In the genomic region with DNA sequence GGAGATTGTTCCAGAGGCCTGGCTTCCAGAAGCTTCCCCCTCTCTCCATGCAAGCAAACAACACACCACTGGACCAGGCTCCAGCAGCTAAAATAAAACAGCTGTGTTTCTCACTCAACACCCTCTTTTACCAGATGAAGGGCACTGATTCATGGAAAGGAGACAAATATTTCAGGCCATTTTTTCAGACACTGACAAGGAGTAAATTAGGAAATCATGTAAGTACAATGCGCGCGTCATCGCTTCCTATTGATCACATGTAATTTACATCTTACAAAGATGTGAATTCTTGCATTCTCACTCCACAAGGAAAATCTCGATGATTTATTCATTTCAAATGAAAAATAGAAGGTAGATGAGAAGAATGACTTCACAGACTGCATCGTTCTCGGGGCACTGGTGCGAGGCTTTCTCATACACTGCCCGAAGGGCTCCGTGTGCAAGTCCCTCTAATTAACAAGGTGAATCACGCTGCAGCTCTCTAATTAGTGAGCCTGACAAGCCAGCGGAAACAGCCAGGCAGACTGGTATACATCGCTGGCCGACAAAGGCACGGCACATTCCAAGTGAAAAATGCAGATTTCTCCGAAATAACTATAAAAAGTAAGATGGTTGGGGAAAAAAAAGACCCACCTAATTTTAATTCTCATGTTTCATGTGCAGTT, we compare ENCODE assay signal across 17 cellular contexts.
DNase-seq lines count a peak whose midpoint lies in the region; ATAC-seq and TF ChIP-seq lines count a peak whose summit lies in the region.
"Had no signal": no experiment of that assay in that cellular context is flagged by ENCODE, and none has a peak within 500 bp of the region (broad histone marks: within the 10 kb centered on the region; RNA-seq: fewer than 3 reads in every experiment).

No MANE protein-coding gene starts in this region.

- CTCF ChIA-PET in activated CD8-positive, alpha-beta T cell treated with anti-CD3 and anti-CD28 coated beads for 36 hours (lab: Charles Lee), result interaction anchor here (0.8 kb wide), 1 partner anchor 92 kb away, joined by 3 read pairs; no protein-coding TSS in a partner anchor

- H4K20me1 ChIP-seq in GM23338 (replicated peaks; ENCODE audit: insufficient read depth) (no peaks in the 10 kb centered on the region), neural progenitor cell (ENCODE audit: low read depth) (no peaks in the 10 kb centered on the region)

- POLR2A ChIA-PET in activated CD8-positive, alpha-beta T cell treated with anti-CD3 and anti-CD28 coated beads for 36 hours (lab: Charles Lee), result interaction anchor here (0.6 kb wide), 1 partner anchor 86 kb away, joined by 3 read pairs; no protein-coding TSS in a partner anchor

- H2AFZ ChIP-seq in GM23338 (peak overlapping the region; percentile 78; the same call in 1 of the 2 replicates), neural progenitor cell (replicated peaks) (peak overlapping the region; percentile 5)

- H3F3A ChIP-seq in GM23338 (replicated peaks; ENCODE audit: low read depth), result no peaks in the 10 kb centered on the region
- H3F3A ChIP-seq in neural progenitor cell (ENCODE audit: low read depth), result peaks cover 5% of the 10 kb centered on the region

- 91 to 95% methylated on average over 12 to 16 of the region's 16 CpGs for WGBS in endodermal cell (ENCODE audit: insufficient coverage in 1 of 2, insufficient read length in 1 of 2), 2 experiments

- H3K4me1 ChIP-seq in GM23338 (ENCODE audit: insufficient read depth), result no peaks in the 10 kb centered on the region; the same call in 1 of the 2 replicates
- peaks cover 10% of the 10 kb centered on the region for H3K4me1 ChIP-seq in endodermal cell (ENCODE audit: control insufficient read depth, insufficient read depth, low read length)
- no peaks in the 10 kb centered on the region for H3K4me1 ChIP-seq in neural progenitor cell

- H3K79me2 ChIP-seq in GM23338 (replicated peaks; ENCODE audit: insufficient read depth) (no peaks in the 10 kb centered on the region), neural progenitor cell (ENCODE audit: low read depth) (no peaks in the 10 kb centered on the region)

- no peak overlapping the region for H3K27ac ChIP-seq in GM23338 (ENCODE audit: low read depth)
- no peak overlapping the region for H3K27ac ChIP-seq in endodermal cell (ENCODE audit: low read depth, low read length)
- no peak overlapping the region for H3K27ac ChIP-seq in neural progenitor cell

- H3K27me3 ChIP-seq in GM23338 (ENCODE audit: insufficient read depth), result no peaks in the 10 kb centered on the region
- no peaks in the 10 kb centered on the region for H3K27me3 ChIP-seq in endodermal cell (ENCODE audit: control insufficient read depth, insufficient read depth, low read length, poor library complexity, severe bottlenecking)
- no peaks in the 10 kb centered on the region for H3K27me3 ChIP-seq in neural progenitor cell

- H3K4me3 ChIP-seq in AG10803 (ENCODE audit: low read length) (no peak overlapping the region), GM23338 (no peak overlapping the region), endodermal cell (ENCODE audit: low read length) (no peak overlapping the region), neural progenitor cell (no peak overlapping the region)

- H3K9me3 Mint-ChIP-seq in GM23338, result no peaks in the 10 kb centered on the region
- peaks cover 1% of the 10 kb centered on the region for H3K9me3 Mint-ChIP-seq in endodermal cell
- H3K9me3 Mint-ChIP-seq in neural progenitor cell, result peaks cover 2% of the 10 kb centered on the region
- H3K9me3 Mint-ChIP-seq in activated CD8-positive, alpha-beta T cell treated with anti-CD3 and anti-CD28 coated beads for 36 hours, result no peaks in the 10 kb centered on the region

- H3K4me3 Mint-ChIP-seq in GM23338 (no peak overlapping the region), endodermal cell (no peak overlapping the region), neural progenitor cell (no peak overlapping the region)
- H3K4me3 Mint-ChIP-seq in activated CD8-positive, alpha-beta T cell treated with anti-CD3 and anti-CD28 coated beads for 36 hours, result no peak overlapping the region
- H3K4me3 Mint-ChIP-seq: CD14-positive monocyte had no signal

- TF ChIP-seq CTCF in AG10803 (conservative IDR thresholded peaks at IDR 0.05; ENCODE audit: low read length) (no peak), GM23338 (conservative IDR thresholded peaks at IDR 0.05; ENCODE audit: low read depth in 2 of 2) (no peak), endodermal cell (conservative IDR thresholded peaks at IDR 0.05) (no peak), neural progenitor cell (IDR thresholded peaks at IDR 0.05) (no peak)
- TF ChIP-seq CTCF in activated CD8-positive, alpha-beta T cell treated with anti-CD3 and anti-CD28 coated beads for 36 hours (IDR thresholded peaks at IDR 0.05), result no peak

- peak overlapping the region; percentile 6 for H3K9ac ChIP-seq in endodermal cell (ENCODE audit: extremely low read depth, low read length, poor library complexity, severe bottlenecking)
- H3K9ac ChIP-seq in neural progenitor cell, result no peak overlapping the region

- ATAC-seq in GM23338, result no peak
- no peak for ATAC-seq in activated CD8-positive, alpha-beta T cell treated with anti-CD3 and anti-CD28 coated beads for 36 hours

- no peaks in the 10 kb centered on the region for H3K36me3 ChIP-seq in GM23338 (ENCODE audit: insufficient read depth)
- no peaks in the 10 kb centered on the region for H3K36me3 ChIP-seq in endodermal cell (ENCODE audit: control insufficient read depth, insufficient read depth, low read length)
- H3K36me3 ChIP-seq in neural progenitor cell, result no peaks in the 10 kb centered on the region

- peak; percentile 16 for DNase-seq in AG10803 (ENCODE audit: low read depth)
- no peak for DNase-seq in GM23338 (ENCODE audit: low spot score)
- peak; percentile 29 for DNase-seq in endodermal cell
- peak; percentile 8 for DNase-seq in neural progenitor cell (ENCODE audit: low spot score)
- DNase-seq in 8988T, result no peak
- DNase-seq in OCI-M2 (lab: John Stamatoyannopoulos, UW; ENCODE audit: unreplicated experiment), result no peak
- DNase-seq in activated CD8-positive, alpha-beta T cell treated with anti-CD3 and anti-CD28 coated beads for 36 hours, result no peak
- DNase-seq: COR-L47, DMS 273 treated with DMSO at 0.1 percent for 48 hours, GDM1, GOT3, Kasumi-1, MM.1S, NCI-H1092, NCI-H1436 treated with DMSO at 0.1 percent for 48 hours, NCI-H2029 treated with DMSO at 0.1 percent for 48 hours had no signal

- H3K4me2 ChIP-seq in GM23338 (no peak overlapping the region), neural progenitor cell (no peak overlapping the region)

- H3K9me3 ChIP-seq in endodermal cell (ENCODE audit: control insufficient read depth, low read length) (no peaks in the 10 kb centered on the region), neural progenitor cell (ENCODE audit: low read depth) (no peaks in the 10 kb centered on the region)

- H3K9me2 ChIP-seq in GM23338 (ENCODE audit: insufficient read depth), result no peaks in the 10 kb centered on the region

- intact Hi-C loops in activated CD8-positive, alpha-beta T cell treated with anti-CD3 and anti-CD28 coated beads for 36 hours (cut with micrococcal nuclease), result no loop called here

- no peaks in the 10 kb centered on the region for H3K36me3 Mint-ChIP-seq in GM23338 (ENCODE audit: low read depth)
- no peaks in the 10 kb centered on the region for H3K36me3 Mint-ChIP-seq in endodermal cell (ENCODE audit: low read depth)
- H3K36me3 Mint-ChIP-seq in neural progenitor cell, result no peaks in the 10 kb centered on the region
- H3K36me3 Mint-ChIP-seq in activated CD8-positive, alpha-beta T cell treated with anti-CD3 and anti-CD28 coated beads for 36 hours (ENCODE audit: low read depth), result no peaks in the 10 kb centered on the region
- H3K36me3 Mint-ChIP-seq: CD14-positive monocyte had no signal

- H3K27ac Mint-ChIP-seq in GM23338 (no peak overlapping the region), endodermal cell (no peak overlapping the region), neural progenitor cell (no peak overlapping the region)
- no peak overlapping the region for H3K27ac Mint-ChIP-seq in activated CD8-positive, alpha-beta T cell treated with anti-CD3 and anti-CD28 coated beads for 36 hours

- H3K27me3 Mint-ChIP-seq in GM23338 (ENCODE audit: insufficient read depth, low read depth, poor library complexity) (peaks cover 8% of the 10 kb centered on the region), endodermal cell (ENCODE audit: insufficient read depth) (no peaks in the 10 kb centered on the region), neural progenitor cell (ENCODE audit: insufficient read depth, low read depth) (peaks cover 9% of the 10 kb centered on the region)
- H3K27me3 Mint-ChIP-seq in activated CD8-positive, alpha-beta T cell treated with anti-CD3 and anti-CD28 coated beads for 36 hours, result peaks cover 7% of the 10 kb centered on the region

- H3K4me1 Mint-ChIP-seq in GM23338 (no peaks in the 10 kb centered on the region; the same call in 2 of the 3 replicates), endodermal cell (peaks cover 18% of the 10 kb centered on the region), neural progenitor cell (peaks cover 18% of the 10 kb centered on the region)
- H3K4me1 Mint-ChIP-seq in activated CD8-positive, alpha-beta T cell treated with anti-CD3 and anti-CD28 coated beads for 36 hours (ENCODE audit: low read depth), result no peaks in the 10 kb centered on the region
- H3K4me1 Mint-ChIP-seq: CD14-positive monocyte had no signal

TF ChIP-seq in GM23338, 12 proteins besides CTCF, POLR2A, EP300 and RAD21 (continues in another document):
- TF ChIP-seq ZNF331 (CRISPR knock-in tag; IDR thresholded peaks at IDR 0.05; ENCODE audit: low read depth) (no peak), CREB1 (CRISPR knock-in tag; IDR thresholded peaks at IDR 0.05; ENCODE audit: low read depth) (no peak), EZH2 (IDR thresholded peaks at IDR 0.05; ENCODE audit: low read depth, unreplicated experiment) (no peak)

Comparison
In these comparisons a context has a peak if more than half of its experiments do, and no peak if none do; other contexts are left out.
1. DNase-seq: peak in AG10803 (single experiment), endodermal cell (single experiment) and neural progenitor cell (single experiment); none in GM23338 (single experiment), 8988T (single experiment), OCI-M2 (single experiment) and activated CD8-positive, alpha-beta T cell treated with anti-CD3 and anti-CD28 coated beads for 36 hours (single experiment).